Comparison of ENCODE assay signal across 1 cellular context in genomic region chr7:106775552-106775936, GRCh38.
A peak's percentile ranks its signal among the peaks of the same experiment; 100 is the strongest.
TF ChIP-seq lines count a peak whose summit lies in the region.

No MANE protein-coding gene starts in this region.

TF ChIP-seq in K562, 482 proteins besides CTCF, POLR2A, EP300 and RAD21 (continued from another document and continues in another):
- no peak for TF ChIP-seq DDX20 (tag; IDR thresholded peaks at IDR 0.05; ENCODE audit: low read depth)
- TF ChIP-seq ATF4 (CRISPR knock-in tag; IDR thresholded peaks at IDR 0.05), result 0 out of 2 replicates have a peak, but pooled peaks have one; percentile 38
- peak; percentile 49; the same call in 1 of the 2 replicates for TF ChIP-seq MTA3 (IDR thresholded peaks at IDR 0.05; ENCODE audit: borderline replicate concordance)
- TF ChIP-seq OTX1 (CRISPR knock-in tag; IDR thresholded peaks at IDR 0.05), result 0 out of 2 replicates have a peak, but pooled peaks have one; percentile 35
- TF ChIP-seq BRD4 (IDR thresholded peaks at IDR 0.05), result no peak; the same call in 1 of the 2 replicates
- TF ChIP-seq ZKSCAN1 (IDR thresholded peaks at IDR 0.05; ENCODE audit: low read depth, low read length), result 0 out of 2 replicates have a peak, but pooled peaks have one; percentile 69
- TF ChIP-seq CREB3 (tag; conservative IDR thresholded peaks at IDR 0.05; ENCODE audit: low read depth), result no peak
- TF ChIP-seq ATF2 (CRISPR knock-in tag; IDR thresholded peaks at IDR 0.05), result no peak
- no peak for TF ChIP-seq GMEB1 (CRISPR knock-in tag; IDR thresholded peaks at IDR 0.05)
- TF ChIP-seq PTRF (tag; IDR thresholded peaks at IDR 0.05), result no peak
- 0 out of 2 replicates have a peak, but pooled peaks have one; percentile 52 for TF ChIP-seq SP1 (CRISPR knock-in tag; IDR thresholded peaks at IDR 0.05)
- TF ChIP-seq PBX2 (CRISPR knock-in tag; IDR thresholded peaks at IDR 0.05; ENCODE audit: low read depth), result no peak
- TF ChIP-seq PBX2 (tag; conservative IDR thresholded peaks at IDR 0.05; ENCODE audit: low read depth), result no peak
- TF ChIP-seq ZNF263 (CRISPR knock-in tag; IDR thresholded peaks at IDR 0.05; ENCODE audit: borderline replicate concordance), result no peak
- TF ChIP-seq DNMT1 (IDR thresholded peaks at IDR 0.05), result no peak
- TF ChIP-seq PHF21A (IDR thresholded peaks at IDR 0.05; ENCODE audit: borderline replicate concordance, low read depth), result no peak
- TF ChIP-seq ARID4B (CRISPR knock-in tag; IDR thresholded peaks at IDR 0.05), result no peak
- TF ChIP-seq ZNF175 (CRISPR knock-in tag; IDR thresholded peaks at IDR 0.05; ENCODE audit: low read depth), result no peak
- TF ChIP-seq HNRNPLL (IDR thresholded peaks at IDR 0.05; ENCODE audit: low read depth, low read length, poor library complexity, severe bottlenecking), result no peak
- no peak for TF ChIP-seq HOXB6 (CRISPR knock-in tag; IDR thresholded peaks at IDR 0.05; ENCODE audit: borderline replicate concordance)
- no peak for TF ChIP-seq ZSCAN29 (IDR thresholded peaks at IDR 0.05)
- no peak for TF ChIP-seq TCF7 (IDR thresholded peaks at IDR 0.05; ENCODE audit: borderline replicate concordance)
- no peak for TF ChIP-seq MCM7 (IDR thresholded peaks at IDR 0.05)
- no peak for TF ChIP-seq E4F1 (CRISPR knock-in tag; IDR thresholded peaks at IDR 0.05; ENCODE audit: borderline replicate concordance)
- TF ChIP-seq PREB (CRISPR knock-in tag; IDR thresholded peaks at IDR 0.05), result 0 out of 2 replicates have a peak, but pooled peaks have one; percentile 8
- peak; percentile 27; the same call in 1 of the 2 replicates for TF ChIP-seq CHAMP1 (IDR thresholded peaks at IDR 0.05)
- TF ChIP-seq L3MBTL2 (IDR thresholded peaks at IDR 0.05), result peak; percentile 81
- no peak for TF ChIP-seq ZNF133 (CRISPR knock-in tag; IDR thresholded peaks at IDR 0.05)
- no peak for TF ChIP-seq MAX (CRISPR knock-in tag; IDR thresholded peaks at IDR 0.05)
- TF ChIP-seq ZNF699 (CRISPR knock-in tag; IDR thresholded peaks at IDR 0.05; ENCODE audit: insufficient replicate concordance), result no peak
- no peak for TF ChIP-seq GTF2E2 (tag; IDR thresholded peaks at IDR 0.05)
- no peak for TF ChIP-seq ID3 (CRISPR knock-in tag; IDR thresholded peaks at IDR 0.05)
- TF ChIP-seq ID3 (tag; IDR thresholded peaks at IDR 0.05), result no peak
- TF ChIP-seq ZNF224 (CRISPR knock-in tag; IDR thresholded peaks at IDR 0.05), result no peak
- peak in 1 of 2 experiments; percentile 65; a peak in 1 of 3 replicates for TF ChIP-seq CBX3 (IDR thresholded peaks at IDR 0.05; ENCODE audit: borderline replicate concordance in 1 of 2, low read length in 2 of 2)
- TF ChIP-seq TEAD1 (CRISPR knock-in tag; IDR thresholded peaks at IDR 0.05), result 0 out of 4 replicates have a peak, but pooled peaks of 1 of the 2 experiments have one; percentile 30
- peak; percentile 93 for TF ChIP-seq JUND (IDR thresholded peaks at IDR 0.05; ENCODE audit: borderline replicate concordance, low read depth, low read length)
- peak; percentile 91 for TF ChIP-seq JUND (tag; IDR thresholded peaks at IDR 0.05; ENCODE audit: borderline replicate concordance, low read depth, low read length)
- TF ChIP-seq HLTF (IDR thresholded peaks at IDR 0.05), result no peak
- peak; percentile 44; the same call in 1 of the 2 replicates for TF ChIP-seq CREM (IDR thresholded peaks at IDR 0.05; ENCODE audit: low read depth)
- TF ChIP-seq PML (IDR thresholded peaks at IDR 0.05; ENCODE audit: low read length), result peak; percentile 49; the same call in 1 of the 2 replicates
- no peak for TF ChIP-seq ZBTB1 (CRISPR knock-in tag; IDR thresholded peaks at IDR 0.05; ENCODE audit: borderline replicate concordance, low read depth)
- no peak for TF ChIP-seq RBM39 (optimal IDR thresholded peaks at IDR 0.05; ENCODE audit: low read depth, low read length)
- TF ChIP-seq TRIM28 (IDR thresholded peaks at IDR 0.05), result no peak
- peak; percentile 55; the same call in 1 of the 2 replicates for TF ChIP-seq TAF7 (tag; IDR thresholded peaks at IDR 0.05)
- TF ChIP-seq ZNF436 (CRISPR knock-in tag; IDR thresholded peaks at IDR 0.05), result no peak
- no peak for TF ChIP-seq SNRNP70 (optimal IDR thresholded peaks at IDR 0.05; ENCODE audit: low read depth, low read length)
